ENCODE assay signal across 1 cellular context in the genomic region with DNA sequence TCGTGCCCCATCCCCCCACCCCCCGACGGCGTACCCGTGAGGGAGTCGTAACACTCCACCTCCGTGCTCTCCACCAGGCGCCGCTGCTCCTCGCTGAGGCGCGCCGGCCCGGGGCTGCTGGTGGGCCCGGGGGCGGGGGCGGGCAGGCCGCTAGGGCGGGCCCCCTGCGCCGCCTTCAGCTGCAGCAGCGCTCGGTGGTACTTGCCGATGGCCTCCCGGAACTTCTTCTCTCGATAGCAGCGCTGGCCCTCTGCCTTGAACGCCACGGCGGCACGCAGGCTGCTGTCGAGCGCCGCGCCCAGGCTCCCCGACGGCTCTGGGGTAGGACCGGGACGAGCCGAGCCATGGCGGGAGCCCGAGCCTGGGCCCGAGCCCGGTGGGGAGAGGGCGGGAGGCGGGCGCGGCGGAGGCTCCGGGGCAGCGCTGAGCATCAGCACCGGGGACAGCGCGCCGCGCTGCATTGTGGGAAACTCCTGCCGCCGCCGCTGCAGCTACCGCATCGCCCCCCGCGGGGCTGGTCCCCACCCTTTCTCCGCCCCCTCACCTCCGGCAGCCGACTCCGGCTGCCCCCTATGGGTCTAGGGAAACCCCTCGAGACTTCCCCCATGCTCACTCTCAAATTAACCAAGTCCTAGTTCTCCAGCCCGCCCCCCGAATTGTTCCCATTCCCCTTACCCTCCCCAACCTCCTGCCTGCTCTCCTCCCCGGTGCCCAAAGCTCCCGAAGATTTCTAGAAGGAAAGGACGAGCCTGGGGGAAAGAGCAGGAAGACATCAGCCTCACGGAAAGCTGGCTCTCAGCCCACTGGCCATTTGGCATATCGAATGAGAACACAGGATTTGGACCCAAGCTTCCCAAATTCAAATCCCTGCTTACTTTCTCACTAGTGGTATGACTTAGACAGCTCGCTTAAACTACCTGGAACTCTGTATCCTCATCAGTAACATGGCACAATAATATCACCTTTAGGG.
TF ChIP-seq lines count a peak whose summit lies in the region.

A gene (minus strand): TSS at position 464 of the 970 bp plus-strand sequence. CDS start 3 bp downstream, at position 461.

TF ChIP-seq in H1, 55 proteins besides CTCF, POLR2A, EP300 and RAD21 (continued from another document):
- TF ChIP-seq HDAC2 (IDR thresholded peaks at IDR 0.05; ENCODE audit: borderline replicate concordance in 1 of 2, low read depth in 2 of 2, low read length in 2 of 2), result peak; percentile 7 to 77; a peak in 1 of 4 replicates
- TF ChIP-seq CTBP2 (IDR thresholded peaks at IDR 0.05; ENCODE audit: borderline replicate concordance, insufficient read depth, insufficient read length, low read length), result peak; percentile 99
- TF ChIP-seq SIX5 (IDR thresholded peaks at IDR 0.05; ENCODE audit: low read depth, low read length), result no peak
- TF ChIP-seq CEBPB (IDR thresholded peaks at IDR 0.05; ENCODE audit: low read depth, low read length), result no peak
- no peak for TF ChIP-seq RXRA (IDR thresholded peaks at IDR 0.05; ENCODE audit: insufficient read depth, low read depth, low read length)
- no peak for TF ChIP-seq EZH2 (IDR thresholded peaks at IDR 0.05; ENCODE audit: low read depth, low read length, severe bottlenecking)
- no peak for TF ChIP-seq TCF12 (IDR thresholded peaks at IDR 0.05; ENCODE audit: low read depth, low read length)
- TF ChIP-seq RFX5 (IDR thresholded peaks at IDR 0.05; ENCODE audit: borderline replicate concordance, low read depth, low read length), result no peak
- peak; percentile 11 for TF ChIP-seq TAF7 (optimal IDR thresholded peaks at IDR 0.05; ENCODE audit: borderline replicate concordance, low read depth, low read length)
- TF ChIP-seq CHD2 (IDR thresholded peaks at IDR 0.05; ENCODE audit: low read length), result no peak
- no peak for TF ChIP-seq BCL11A (IDR thresholded peaks at IDR 0.05; ENCODE audit: low read depth in 2 of 2, low read length in 2 of 2)
- TF ChIP-seq MAFK (IDR thresholded peaks at IDR 0.05; ENCODE audit: low read depth, low read length), result no peak
- no peak for TF ChIP-seq TBP (IDR thresholded peaks at IDR 0.05; ENCODE audit: low read depth, low read length)
- no peak for TF ChIP-seq SAP30 (IDR thresholded peaks at IDR 0.05; ENCODE audit: insufficient read depth, insufficient replicate concordance, low read length)
- no peak for TF ChIP-seq ZNF274 (IDR thresholded peaks at IDR 0.05; ENCODE audit: borderline replicate concordance, extremely low read depth, low read length)
- TF ChIP-seq YY1 (IDR thresholded peaks at IDR 0.05; ENCODE audit: low read depth, low read length), result peak; percentile 89
- TF ChIP-seq JUN (IDR thresholded peaks at IDR 0.05; ENCODE audit: low read depth, low read length), result no peak
- no peak for TF ChIP-seq CBX8 (IDR thresholded peaks at IDR 0.05; ENCODE audit: borderline replicate concordance, low read depth, low read length)
- peak; percentile 97 for TF ChIP-seq EGR1 (IDR thresholded peaks at IDR 0.05; ENCODE audit: borderline replicate concordance, low read depth, low read length)
